ENCODE assay signal across 12 cellular contexts in the genomic region with DNA sequence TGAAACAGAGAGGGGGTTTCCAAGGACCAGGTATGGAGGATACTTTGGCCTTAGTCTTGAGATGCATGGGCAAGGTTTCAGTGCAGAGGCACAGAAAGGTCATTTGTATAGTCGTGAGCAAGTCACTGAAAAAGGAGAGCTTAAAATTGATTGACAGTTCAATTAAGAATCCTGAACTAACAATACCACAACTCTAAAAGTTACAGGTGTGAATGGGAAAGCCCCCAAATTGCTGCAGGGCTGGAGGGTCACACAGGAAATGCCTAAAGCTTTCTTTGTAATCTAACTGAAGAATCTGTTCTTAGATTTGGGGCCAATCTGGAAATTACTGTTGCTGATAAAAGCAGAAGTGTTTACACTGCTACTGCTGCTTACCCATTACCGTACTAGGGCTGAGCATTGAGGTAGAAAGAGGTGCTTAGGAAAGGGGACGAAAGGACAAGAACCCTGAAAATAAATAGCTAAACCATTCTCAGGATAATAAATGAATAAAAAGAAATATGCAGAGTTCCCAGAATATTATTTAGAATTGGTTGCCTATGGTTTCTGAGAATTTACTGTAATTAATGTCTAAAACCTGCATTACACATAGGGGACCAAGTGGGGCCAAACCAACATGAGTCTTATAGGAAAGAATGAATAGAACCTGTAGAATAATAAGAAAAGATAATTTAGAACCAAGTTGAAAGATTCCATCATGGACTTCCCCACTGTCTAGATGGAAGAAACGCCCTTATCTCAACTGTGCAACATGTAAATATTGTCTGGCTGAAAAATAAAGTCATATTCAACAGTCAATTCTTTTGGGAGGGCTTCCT.
DNase-seq lines count a peak whose midpoint lies in the region; ATAC-seq and TF ChIP-seq lines count a peak whose summit lies in the region.
"Had no signal": no experiment of that assay in that cellular context is flagged by ENCODE, and none has a peak within 500 bp of the region (broad histone marks: within the 10 kb centered on the region; RNA-seq: fewer than 3 reads in every experiment).

No MANE protein-coding gene starts in this region.

- intact Hi-C loops in left colon (cut with DNase I, micrococcal nuclease): no loop called here

- no peak for TF ChIP-seq CTCF in GM12865 (IDR thresholded peaks at IDR 0.05; ENCODE audit: insufficient read depth, low read depth, low read length, missing control alignments)

- H3K4me3 ChIP-seq in GM12865 (ENCODE audit: low read depth, low read length): no peak overlapping the region

- peak; percentile 79 for ATAC-seq in GM19372 (IDR thresholded peaks at IDR 0.05; ENCODE audit: low read depth, unreplicated experiment)
- peak; percentile 91 for ATAC-seq in HG02870 (IDR thresholded peaks at IDR 0.05; ENCODE audit: unreplicated experiment)
- peak; percentile 70 for ATAC-seq in HG03575 (IDR thresholded peaks at IDR 0.05; ENCODE audit: extremely low read depth, insufficient number of reproducible peaks, low FRiP score, unreplicated experiment)
- ATAC-seq in left colon: no peak

- DNase-seq in GM12865 (ENCODE audit: low read depth) (peak; percentile 82), left colon (no peak), DMS53 treated with DMSO at 0.1 percent for 48 hours (lab: John Stamatoyannopoulos, UW; ENCODE audit: unreplicated experiment) (no peak), SIG-M5 (lab: John Stamatoyannopoulos, UW) (no peak)
- no peak for DNase-seq in activated naive CD4-positive, alpha-beta T cell treated with Interleukin-2 at 50 U/mL for 16 hours
- DNase-seq: BE2C, KBM-7, NCI-H524 treated with DMSO at 0.1 percent for 48 hours, T1000 had no signal
